17 cellular contexts compared by ENCODE assay signal in genomic region chr4:110671679-110672078, GRCh38. TPM values are rescaled to one million over a fixed set of nuclear protein-coding genes. Genes with fewer than 3 reads are reported as not detected.
DNase-seq lines count a peak whose midpoint lies in the region; ATAC-seq and FAIRE-seq lines count a peak whose summit lies in the region.
"Had no signal": no experiment of that assay in that cellular context is flagged by ENCODE, and none has a peak within 500 bp of the region (broad histone marks: within the 10 kb centered on the region; RNA-seq: fewer than 3 reads in every experiment).

No MANE protein-coding gene starts in this region.

- H3K4me3 ChIP-seq in small intestine (ENCODE audit: low read depth in 1 of 2, low read length in 2 of 2) (no peak overlapping the region), trophoblast cell (ENCODE audit: low read depth, low read length) (no peak overlapping the region)
- H3K4me3 ChIP-seq: BLaER1, GM23338 had no signal

- H2BK5ac ChIP-seq in trophoblast cell (ENCODE audit: low read depth, low read length, poor library complexity), result no peak overlapping the region

- FAIRE-seq in small intestine (lab: Jason Lieb, UNC), result no peak
- FAIRE-seq: A204.1, H54 had no signal

- 81 to 85% (median 81%) methylated on average over 5 of the region's 5 CpGs for whole genome bisulfite sequencing in small intestine, 3 donors
- WGBS in trophoblast cell (ENCODE audit: extremely low coverage, insufficient coverage, insufficient read length), result no CpG with 5 or more reads among the region's 5 CpGs

- H3K36me3 ChIP-seq in small intestine (ENCODE audit: control insufficient read depth in 2 of 2, insufficient read depth in 2 of 2, low read length in 2 of 2) (no peaks in the 10 kb centered on the region), trophoblast cell (ENCODE audit: control insufficient read depth in 1 of 2, insufficient read depth in 2 of 2, low read length in 2 of 2) (no peaks in the 10 kb centered on the region)
- H3K36me3 ChIP-seq: BLaER1 had no signal

- H2AK5ac ChIP-seq in trophoblast cell (ENCODE audit: low read length), result no peak overlapping the region

- H3K27me3 ChIP-seq in small intestine (ENCODE audit: control insufficient read depth in 2 of 2, insufficient read depth in 2 of 2, low read length in 2 of 2) (no peaks in the 10 kb centered on the region), trophoblast cell (ENCODE audit: insufficient read depth, low read length) (no peaks in the 10 kb centered on the region)
- H3K27me3 ChIP-seq: BLaER1 had no signal

- DNase-seq in LoVo (ENCODE audit: low spot score), result peak; percentile 50
- peak; percentile 4 for DNase-seq in small intestine
- DNase-seq in mesenteric fat pad (ENCODE audit: low spot score), result no peak
- no peak for DNase-seq in T-helper 17 cell
- DNase-seq in trophoblast cell, result no peak
- DNase-seq: AML-193; Calu3; CD4-positive, alpha-beta memory T cell; DMS79 treated with DMSO at 0.1 percent for 48 hours; GF-D8 had no signal

- no peak overlapping the region for H3K27ac ChIP-seq in small intestine (ENCODE audit: low read depth in 1 of 2, low read length in 1 of 2)
- H3K27ac ChIP-seq in trophoblast cell (ENCODE audit: low read depth, low read length), result no peak overlapping the region
- H3K27ac ChIP-seq: BLaER1 had no signal

- H3K4me1 Mint-ChIP-seq in T-helper 17 cell, result no peaks in the 10 kb centered on the region
- H3K4me1 Mint-ChIP-seq: CD14-positive monocyte; CD4-positive, alpha-beta memory T cell; GM23338 had no signal

- H3K27me3 Mint-ChIP-seq in T-helper 17 cell, result peaks cover 5% of the 10 kb centered on the region

- no peak overlapping the region for H3K4ac ChIP-seq in trophoblast cell (ENCODE audit: low read depth, low read length)

- H3K4me1 ChIP-seq in small intestine (ENCODE audit: control insufficient read depth in 2 of 2, insufficient read depth in 1 of 2, low read depth in 1 of 2, low read length in 1 of 2), result no peaks in the 10 kb centered on the region
- H3K4me1 ChIP-seq in trophoblast cell (ENCODE audit: control insufficient read depth in 1 of 2, insufficient read depth in 2 of 2, low read length in 2 of 2), result no peaks in the 10 kb centered on the region
- H3K4me1 ChIP-seq: BLaER1 had no signal

- no peak overlapping the region for H3K18ac ChIP-seq in trophoblast cell (ENCODE audit: low read length)

- no peak overlapping the region for H4K8ac ChIP-seq in trophoblast cell (ENCODE audit: low read depth, low read length)

- H2BK12ac ChIP-seq in trophoblast cell (ENCODE audit: low read length), result no peak overlapping the region

- ATAC-seq in esophagus mucosa, result peak; percentile 35
- no peak for ATAC-seq in T-helper 17 cell
- ATAC-seq: GM23338, HCT116 had no signal

- H4K12ac ChIP-seq in trophoblast cell (ENCODE audit: low read depth, low read length), result no peak overlapping the region

- H3K4me2 ChIP-seq in trophoblast cell (ENCODE audit: low read length), result no peak overlapping the region
- H3K4me2 ChIP-seq: BLaER1, GM23338 had no signal

- no peak overlapping the region for H2AFZ ChIP-seq in trophoblast cell (ENCODE audit: insufficient read depth, low read length, poor library complexity)
- H2AFZ ChIP-seq: GM23338 had no signal

- H3K9ac ChIP-seq in trophoblast cell (ENCODE audit: low read length), result no peak overlapping the region
- H3K9ac ChIP-seq: BLaER1 had no signal

- no peak overlapping the region for H3K4me3 Mint-ChIP-seq in T-helper 17 cell
- H3K4me3 Mint-ChIP-seq: CD14-positive monocyte; CD4-positive, alpha-beta memory T cell; GM23338 had no signal

- no peaks in the 10 kb centered on the region for H3K79me1 ChIP-seq in trophoblast cell (ENCODE audit: low read length)

- no peaks in the 10 kb centered on the region for H3K9me3 ChIP-seq in small intestine (ENCODE audit: control insufficient read depth, low read depth)
- H3K9me3 ChIP-seq in T-helper 17 cell (ENCODE audit: control insufficient read depth, low read length, poor library complexity, severe bottlenecking), result no peaks in the 10 kb centered on the region
- no peaks in the 10 kb centered on the region for H3K9me3 ChIP-seq in trophoblast cell (ENCODE audit: insufficient read depth, low read depth, low read length)
- H3K9me3 ChIP-seq: BLaER1 had no signal

- no peak overlapping the region for H3K27ac Mint-ChIP-seq in T-helper 17 cell
- H3K27ac Mint-ChIP-seq: CD14-positive monocyte; CD4-positive, alpha-beta memory T cell; GM23338 had no signal

- no peaks in the 10 kb centered on the region for H3K79me2 ChIP-seq in trophoblast cell (ENCODE audit: control insufficient read depth, insufficient read depth, low read length, poor library complexity)

- no peak overlapping the region for H2BK120ac ChIP-seq in trophoblast cell (ENCODE audit: insufficient read depth, low read length, poor library complexity)

- no peak overlapping the region for H3K23ac ChIP-seq in trophoblast cell (ENCODE audit: low read length)

- no peak overlapping the region for H3K14ac ChIP-seq in trophoblast cell (ENCODE audit: low read length)

- no peak overlapping the region for H4K91ac ChIP-seq in trophoblast cell (ENCODE audit: low read depth, low read length)

- H3K36me3 Mint-ChIP-seq in T-helper 17 cell (ENCODE audit: low read depth), result no peaks in the 10 kb centered on the region
- H3K36me3 Mint-ChIP-seq: CD14-positive monocyte; CD4-positive, alpha-beta memory T cell had no signal

RNA-seq across cellular contexts. Expression of gene PITX2, which starts 48.8 kb away (rescaled TPM):
- total RNA-seq in esophagus mucosa, result 2.1 TPM
- 10 to 100 TPM in 1 of 3 donors, 1 to 10 TPM in 2; 6.5 to 13.2 (median 8.7) TPM for polyA plus RNA-seq in small intestine
- total RNA-seq in mesenteric fat pad, result not detected
- total RNA-seq in T-helper 17 cell, result not detected
- polyA plus RNA-seq in trophoblast cell (2013), result 3.1 and 3.4 TPM in 2 replicates
- total RNA-seq: Calu3; CD4-positive, alpha-beta memory T cell had no signal
- polyA plus RNA-seq: CD14-positive monocyte; CD4-positive, alpha-beta memory T cell had no signal

Comparison
In these comparisons a context has a peak if more than half of its experiments do, and no peak if none do; other contexts are left out.
1. DNase-seq: peak in LoVo (single experiment) and small intestine (single experiment); none in mesenteric fat pad (single experiment), T-helper 17 cell (0 of 3) and trophoblast cell (0 of 2).